8 cellular contexts compared by ENCODE assay signal in genomic region chr2:148658807-148659722, GRCh38. TPM values are rescaled to one million over a fixed set of nuclear protein-coding genes. Genes with fewer than 3 reads are reported as not detected.
DNase-seq lines count a peak whose midpoint lies in the region; ATAC-seq, FAIRE-seq and TF ChIP-seq lines count a peak whose summit lies in the region.
"Had no signal": no experiment of that assay in that cellular context is flagged by ENCODE, and none has a peak within 500 bp of the region (broad histone marks: within the 10 kb centered on the region; RNA-seq: fewer than 3 reads in every experiment).

No MANE protein-coding gene starts in this region.

- H2AFZ ChIP-seq in endothelial cell of umbilical vein (ENCODE audit: low read depth, low read length), result no peak overlapping the region

- POLR2A ChIA-PET in endothelial cell of umbilical vein (lab: Charles Lee), result no interaction called here

- H3K36me3 ChIP-seq in endothelial cell of umbilical vein (ENCODE audit: control insufficient read depth in 2 of 2, extremely low read depth in 1 of 2, insufficient read depth in 2 of 2, low read length in 2 of 2), result no peaks in the 10 kb centered on the region
- H3K36me3 ChIP-seq in testis (ENCODE audit: low read depth, missing control alignments), result no peaks in the 10 kb centered on the region

- H3K4me1 ChIP-seq in endothelial cell of umbilical vein (ENCODE audit: control insufficient read depth, extremely low read depth, insufficient read depth, low read length) (peaks cover 24% of the 10 kb centered on the region), testis (peaks cover 9% of the 10 kb centered on the region)

- peaks cover 80% of the 10 kb centered on the region for H3K79me2 ChIP-seq in endothelial cell of umbilical vein (ENCODE audit: control insufficient read depth, insufficient read depth, low read length)

- ATAC-seq in GM18873 (IDR thresholded peaks at IDR 0.05; ENCODE audit: low FRiP score, unreplicated experiment), result peak; percentile 96
- peak; percentile 96 for ATAC-seq in HG02642 (IDR thresholded peaks at IDR 0.05; ENCODE audit: poor library complexity, unreplicated experiment)

- TF ChIP-seq POLR2A in endothelial cell of umbilical vein (IDR thresholded peaks at IDR 0.05; ENCODE audit: low read depth, low read length) (no peak), testis (IDR thresholded peaks at IDR 0.05) (no peak)

- intact Hi-C loops in endothelial cell of umbilical vein (cut with micrococcal nuclease) (loop anchor here (1.0 kb wide), 1 partner anchor 13 kb away; no protein-coding TSS in a partner anchor), testis (cut with DNase I; ENCODE audit: low total_unique reads) (no loop called here)

- 66 to 74% methylated on average over 2 of the region's 2 CpGs for WGBS in testis, 2 donors

- FAIRE-seq in endothelial cell of umbilical vein (lab: Jason Lieb, UNC), result peak; percentile 65

- no peak overlapping the region for H3K9ac ChIP-seq in endothelial cell of umbilical vein (replicated peaks; ENCODE audit: extremely low read depth, insufficient read depth, low read length)

- peaks cover 10% of the 10 kb centered on the region for H4K20me1 ChIP-seq in endothelial cell of umbilical vein (replicated peaks; ENCODE audit: control insufficient read depth, extremely low read depth, insufficient read depth, low read length)

- H3K27me3 ChIP-seq in endothelial cell of umbilical vein (ENCODE audit: control insufficient read depth in 2 of 2, insufficient read depth in 2 of 2, low read length in 2 of 2) (no peaks in the 10 kb centered on the region), testis (no peaks in the 10 kb centered on the region)

- TF ChIP-seq CTCF in endothelial cell of umbilical vein (IDR thresholded peaks at IDR 0.05; ENCODE audit: extremely low read depth in 1 of 2, insufficient read depth in 1 of 2, low read depth in 1 of 2, low read length in 2 of 2), result no peak
- TF ChIP-seq CTCF in testis (IDR thresholded peaks at IDR 0.05), result no peak

- dilution Hi-C loops in endothelial cell of umbilical vein (cut with MboI; ENCODE audit: extremely low pct_ligation_motif_present, low sequenced_read_pairs), result no loop called here

- no TSS peak for BruUV-seq in endothelial cell of umbilical vein (replicated peaks; lab: Mats Ljungman, UMichigan)

- H3K4me2 ChIP-seq in endothelial cell of umbilical vein (ENCODE audit: insufficient read depth, low read length), result peak overlapping the region; percentile 6

- CTCF ChIA-PET in endothelial cell of umbilical vein (lab: Charles Lee), result no interaction called here

- peaks cover 2% of the 10 kb centered on the region for H3K9me1 ChIP-seq in endothelial cell of umbilical vein (replicated peaks; ENCODE audit: control insufficient read depth, extremely low read depth, insufficient read depth, low read length)

- DNase-seq in NCI-H226 (peak; percentile 64), endothelial cell of umbilical vein (ENCODE audit: low read depth, low spot score) (peak; percentile 75), putamen (ENCODE audit: low spot score) (no peak), testis (no peak), AG20443 (ENCODE audit: low spot score) (no peak)
- DNase-seq: right cardiac atrium had no signal

- H3K27ac ChIP-seq in endothelial cell of umbilical vein (ENCODE audit: insufficient read depth, low read depth, low read length), result no peak overlapping the region
- no peak overlapping the region for H3K27ac ChIP-seq in testis

- H3K9me3 ChIP-seq in endothelial cell of umbilical vein (replicated peaks; ENCODE audit: control insufficient read depth, insufficient read depth, low read length) (no peaks in the 10 kb centered on the region), testis (no peaks in the 10 kb centered on the region)

- H3K4me3 ChIP-seq in endothelial cell of umbilical vein (replicated peaks in 1 of 3; ENCODE audit: insufficient read depth in 1 of 3, low read depth in 1 of 3, low read length in 3 of 3) (no peak overlapping the region), testis (no peak overlapping the region)

TF ChIP-seq in endothelial cell of umbilical vein, 7 proteins besides CTCF, POLR2A, EP300 and RAD21:
- peak; percentile 36 for TF ChIP-seq GATA2 (IDR thresholded peaks at IDR 0.05; ENCODE audit: insufficient read depth, insufficient read length, low read depth, low read length)
- peak; percentile 82 for TF ChIP-seq JUN (IDR thresholded peaks at IDR 0.05; ENCODE audit: borderline replicate concordance, insufficient read depth, insufficient read length, low read depth)
- TF ChIP-seq POLR2AphosphoS5 (IDR thresholded peaks at IDR 0.05; ENCODE audit: insufficient read depth, low read depth, low read length), result no peak
- TF ChIP-seq MAX (IDR thresholded peaks at IDR 0.05; ENCODE audit: insufficient read depth, insufficient read length), result no peak
- TF ChIP-seq FOS (IDR thresholded peaks at IDR 0.05; ENCODE audit: borderline replicate concordance, insufficient read depth, low read length), result peak; percentile 80

RNA-seq across cellular contexts. Expression of gene EPC2, which starts 14.5 kb away (rescaled TPM):
- total RNA-seq in endothelial cell of umbilical vein (24.3 and 25.2 TPM in 2 replicates), testis (10 to 100 TPM; 41.7 to 53.1 TPM)
- polyA plus RNA-seq in endothelial cell of umbilical vein (14.6 and 15.1 TPM in 2 replicates), testis (ENCODE audit: insufficient read depth, low read depth, low replicate concordance) (22.5 TPM)
- polyA plus RNA-seq in endothelial cell of umbilical vein (2011; cell fraction: cytosol; rRNA removed), result 13.9 and 14.7 TPM in 2 replicates
- polyA plus RNA-seq in endothelial cell of umbilical vein (2011; cell fraction: nucleus; rRNA removed), result 21.4 and 26.4 TPM in 2 replicates
- 14.7 and 16.5 TPM in 2 replicates for polyA plus RNA-seq in endothelial cell of umbilical vein (2012)
- polyA minus RNA-seq in endothelial cell of umbilical vein, result 29.2 and 32.3 TPM in 2 replicates
- polyA minus RNA-seq in endothelial cell of umbilical vein (2011; cell fraction: cytosol; rRNA and poly(A)+ RNA removed), result 12.4 TPM
- polyA minus RNA-seq in endothelial cell of umbilical vein (2011; cell fraction: nucleus; rRNA and poly(A)+ RNA removed), result 91.9 and 129 TPM in 2 replicates

Comparison
In these comparisons a context has a peak if more than half of its experiments do, and no peak if none do; other contexts are left out.
1. DNase-seq: peak in NCI-H226 (single experiment) and endothelial cell of umbilical vein (single experiment); none in putamen (single experiment), testis (single experiment) and AG20443 (single experiment).